Comparison of ENCODE assay signal across 1 cellular context in the genomic region with DNA sequence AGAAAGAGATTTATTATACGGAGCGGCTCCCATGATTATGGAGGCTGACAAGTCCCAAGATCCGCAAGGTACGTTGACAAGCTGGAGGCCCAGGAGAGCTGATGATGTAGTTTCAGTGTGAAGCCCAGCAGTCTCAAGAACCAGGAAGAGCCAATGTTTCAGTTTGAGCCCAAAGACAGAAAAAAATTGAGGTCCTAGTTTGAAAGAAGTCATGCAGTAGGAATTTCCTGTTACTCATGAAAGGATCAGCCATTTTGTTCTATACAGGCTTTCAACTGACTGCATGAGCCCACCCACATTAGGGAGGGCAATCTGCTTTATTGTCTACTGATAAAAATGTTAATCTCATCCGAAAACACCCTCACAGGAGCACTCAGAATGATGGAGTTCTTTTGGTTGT.
TF ChIP-seq lines count a peak whose summit lies in the region.

No MANE protein-coding gene starts in this region.

TF ChIP-seq in GM23338, 12 proteins besides CTCF, POLR2A, EP300 and RAD21 (continued from another document):
- TF ChIP-seq, protein P1, sequence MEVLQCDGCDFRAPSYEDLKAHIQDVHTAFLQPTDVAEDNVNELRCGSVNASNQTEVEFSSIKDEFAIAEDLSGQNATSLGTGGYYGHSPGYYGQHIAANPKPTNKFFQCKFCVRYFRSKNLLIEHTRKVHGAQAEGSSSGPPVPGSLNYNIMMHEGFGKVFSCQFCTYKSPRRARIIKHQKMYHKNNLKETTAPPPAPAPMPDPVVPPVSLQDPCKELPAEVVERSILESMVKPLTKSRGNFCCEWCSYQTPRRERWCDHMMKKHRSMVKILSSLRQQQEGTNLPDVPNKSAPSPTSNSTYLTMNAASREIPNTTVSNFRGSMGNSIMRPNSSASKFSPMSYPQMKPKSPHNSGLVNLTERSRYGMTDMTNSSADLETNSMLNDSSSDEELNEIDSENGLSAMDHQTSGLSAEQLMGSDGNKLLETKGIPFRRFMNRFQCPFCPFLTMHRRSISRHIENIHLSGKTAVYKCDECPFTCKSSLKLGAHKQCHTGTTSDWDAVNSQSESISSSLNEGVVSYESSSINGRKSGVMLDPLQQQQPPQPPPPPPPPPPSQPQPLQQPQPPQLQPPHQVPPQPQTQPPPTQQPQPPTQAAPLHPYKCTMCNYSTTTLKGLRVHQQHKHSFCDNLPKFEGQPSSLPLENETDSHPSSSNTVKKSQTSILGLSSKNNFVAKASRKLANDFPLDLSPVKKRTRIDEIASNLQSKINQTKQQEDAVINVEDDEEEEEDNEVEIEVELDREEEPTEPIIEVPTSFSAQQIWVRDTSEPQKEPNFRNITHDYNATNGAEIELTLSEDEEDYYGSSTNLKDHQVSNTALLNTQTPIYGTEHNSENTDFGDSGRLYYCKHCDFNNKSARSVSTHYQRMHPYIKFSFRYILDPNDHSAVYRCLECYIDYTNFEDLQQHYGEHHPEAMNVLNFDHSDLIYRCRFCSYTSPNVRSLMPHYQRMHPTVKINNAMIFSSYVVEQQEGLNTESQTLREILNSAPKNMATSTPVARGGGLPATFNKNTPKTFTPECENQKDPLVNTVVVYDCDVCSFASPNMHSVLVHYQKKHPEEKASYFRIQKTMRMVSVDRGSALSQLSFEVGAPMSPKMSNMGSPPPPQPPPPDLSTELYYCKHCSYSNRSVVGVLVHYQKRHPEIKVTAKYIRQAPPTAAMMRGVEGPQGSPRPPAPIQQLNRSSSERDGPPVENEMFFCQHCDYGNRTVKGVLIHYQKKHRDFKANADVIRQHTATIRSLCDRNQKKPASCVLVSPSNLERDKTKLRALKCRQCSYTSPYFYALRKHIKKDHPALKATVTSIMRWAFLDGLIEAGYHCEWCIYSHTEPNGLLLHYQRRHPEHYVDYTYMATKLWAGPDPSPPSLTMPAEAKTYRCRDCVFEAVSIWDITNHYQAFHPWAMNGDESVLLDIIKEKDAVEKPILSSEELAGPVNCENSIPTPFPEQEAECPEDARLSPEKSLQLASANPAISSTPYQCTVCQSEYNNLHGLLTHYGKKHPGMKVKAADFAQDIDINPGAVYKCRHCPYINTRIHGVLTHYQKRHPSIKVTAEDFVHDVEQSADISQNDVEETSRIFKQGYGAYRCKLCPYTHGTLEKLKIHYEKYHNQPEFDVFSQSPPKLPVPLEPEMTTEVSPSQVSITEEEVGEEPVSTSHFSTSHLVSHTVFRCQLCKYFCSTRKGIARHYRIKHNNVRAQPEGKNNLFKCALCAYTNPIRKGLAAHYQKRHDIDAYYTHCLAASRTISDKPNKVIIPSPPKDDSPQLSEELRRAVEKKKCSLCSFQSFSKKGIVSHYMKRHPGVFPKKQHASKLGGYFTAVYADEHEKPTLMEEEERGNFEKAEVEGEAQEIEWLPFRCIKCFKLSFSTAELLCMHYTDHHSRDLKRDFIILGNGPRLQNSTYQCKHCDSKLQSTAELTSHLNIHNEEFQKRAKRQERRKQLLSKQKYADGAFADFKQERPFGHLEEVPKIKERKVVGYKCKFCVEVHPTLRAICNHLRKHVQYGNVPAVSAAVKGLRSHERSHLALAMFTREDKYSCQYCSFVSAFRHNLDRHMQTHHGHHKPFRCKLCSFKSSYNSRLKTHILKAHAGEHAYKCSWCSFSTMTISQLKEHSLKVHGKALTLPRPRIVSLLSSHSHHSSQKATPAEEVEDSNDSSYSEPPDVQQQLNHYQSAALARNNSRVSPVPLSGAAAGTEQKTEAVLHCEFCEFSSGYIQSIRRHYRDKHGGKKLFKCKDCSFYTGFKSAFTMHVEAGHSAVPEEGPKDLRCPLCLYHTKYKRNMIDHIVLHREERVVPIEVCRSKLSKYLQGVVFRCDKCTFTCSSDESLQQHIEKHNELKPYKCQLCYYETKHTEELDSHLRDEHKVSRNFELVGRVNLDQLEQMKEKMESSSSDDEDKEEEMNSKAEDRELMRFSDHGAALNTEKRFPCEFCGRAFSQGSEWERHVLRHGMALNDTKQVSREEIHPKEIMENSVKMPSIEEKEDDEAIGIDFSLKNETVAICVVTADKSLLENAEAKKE (CRISPR knock-in tag; IDR thresholded peaks at IDR 0.05): no peak
- TF ChIP-seq POLR2AphosphoS5 (IDR thresholded peaks at IDR 0.05; ENCODE audit: low read depth) (no peak), JUNB (IDR thresholded peaks at IDR 0.05; ENCODE audit: unreplicated experiment) (no peak), ZNF114 (CRISPR knock-in tag; IDR thresholded peaks at IDR 0.05) (no peak), ZNF331 (CRISPR knock-in tag; IDR thresholded peaks at IDR 0.05; ENCODE audit: low read depth) (no peak), EZH2phosphoT487 (IDR thresholded peaks at IDR 0.05; ENCODE audit: unreplicated experiment) (no peak)
- TF ChIP-seq, protein P2, sequence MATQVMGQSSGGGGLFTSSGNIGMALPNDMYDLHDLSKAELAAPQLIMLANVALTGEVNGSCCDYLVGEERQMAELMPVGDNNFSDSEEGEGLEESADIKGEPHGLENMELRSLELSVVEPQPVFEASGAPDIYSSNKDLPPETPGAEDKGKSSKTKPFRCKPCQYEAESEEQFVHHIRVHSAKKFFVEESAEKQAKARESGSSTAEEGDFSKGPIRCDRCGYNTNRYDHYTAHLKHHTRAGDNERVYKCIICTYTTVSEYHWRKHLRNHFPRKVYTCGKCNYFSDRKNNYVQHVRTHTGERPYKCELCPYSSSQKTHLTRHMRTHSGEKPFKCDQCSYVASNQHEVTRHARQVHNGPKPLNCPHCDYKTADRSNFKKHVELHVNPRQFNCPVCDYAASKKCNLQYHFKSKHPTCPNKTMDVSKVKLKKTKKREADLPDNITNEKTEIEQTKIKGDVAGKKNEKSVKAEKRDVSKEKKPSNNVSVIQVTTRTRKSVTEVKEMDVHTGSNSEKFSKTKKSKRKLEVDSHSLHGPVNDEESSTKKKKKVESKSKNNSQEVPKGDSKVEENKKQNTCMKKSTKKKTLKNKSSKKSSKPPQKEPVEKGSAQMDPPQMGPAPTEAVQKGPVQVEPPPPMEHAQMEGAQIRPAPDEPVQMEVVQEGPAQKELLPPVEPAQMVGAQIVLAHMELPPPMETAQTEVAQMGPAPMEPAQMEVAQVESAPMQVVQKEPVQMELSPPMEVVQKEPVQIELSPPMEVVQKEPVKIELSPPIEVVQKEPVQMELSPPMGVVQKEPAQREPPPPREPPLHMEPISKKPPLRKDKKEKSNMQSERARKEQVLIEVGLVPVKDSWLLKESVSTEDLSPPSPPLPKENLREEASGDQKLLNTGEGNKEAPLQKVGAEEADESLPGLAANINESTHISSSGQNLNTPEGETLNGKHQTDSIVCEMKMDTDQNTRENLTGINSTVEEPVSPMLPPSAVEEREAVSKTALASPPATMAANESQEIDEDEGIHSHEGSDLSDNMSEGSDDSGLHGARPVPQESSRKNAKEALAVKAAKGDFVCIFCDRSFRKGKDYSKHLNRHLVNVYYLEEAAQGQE (IDR thresholded peaks at IDR 0.05; ENCODE audit: unreplicated experiment): no peak
TF ChIP-seq in GM23338: peak in this region for 0.
